25 cellular contexts compared by ENCODE assay signal in genomic region chr21:32496536-32496935, GRCh38.
DNase-seq lines count a peak whose midpoint lies in the region; ATAC-seq and TF ChIP-seq lines count a peak whose summit lies in the region.
"Had no signal": no experiment of that assay in that cellular context is flagged by ENCODE, and none has a peak within 500 bp of the region (broad histone marks: within the 10 kb centered on the region; RNA-seq: fewer than 3 reads in every experiment).

No MANE protein-coding gene starts in this region.

- no peaks in the 10 kb centered on the region for H3K23me2 ChIP-seq in H9 (ENCODE audit: insufficient read length, low read depth, low read length, poor library complexity, severe bottlenecking)

- H3K56ac ChIP-seq in H9 (ENCODE audit: insufficient read length, low read depth, low read length) (no peak overlapping the region), mesendoderm (ENCODE audit: low read length) (no peak overlapping the region)

- H2BK12ac ChIP-seq in H9 (ENCODE audit: insufficient read length, low read depth, low read length), result no peak overlapping the region

- H2BK15ac ChIP-seq in H9 (ENCODE audit: low read depth, low read length), result no peak overlapping the region
- H2BK15ac ChIP-seq in mesendoderm (replicated peaks; ENCODE audit: low read depth), result no peak overlapping the region

- H3K4me2 ChIP-seq in H9 (ENCODE audit: insufficient read depth, insufficient read length, low read length) (no peak overlapping the region), mesendoderm (ENCODE audit: low read length) (no peak overlapping the region)
- H3K4me2 ChIP-seq: A549 had no signal

- H3K79me1 ChIP-seq in H9 (ENCODE audit: insufficient read depth, low read depth, low read length, poor library complexity, severe bottlenecking), result no peaks in the 10 kb centered on the region
- no peaks in the 10 kb centered on the region for H3K79me1 ChIP-seq in mesendoderm (ENCODE audit: low read length)

- H2AFZ ChIP-seq in H9 (ENCODE audit: low read length), result no peak overlapping the region

- H3K27ac ChIP-seq in H9 (ENCODE audit: insufficient read length, low read depth, low read length) (no peak overlapping the region), thymus (ENCODE audit: low read depth) (peak overlapping the region; percentile 27), mesendoderm (ENCODE audit: low read depth, low read length) (no peak overlapping the region)
- H3K27ac ChIP-seq: C4-2B, RWPE1 had no signal

- peak overlapping the region; percentile 65 for H3K23ac ChIP-seq in H9 (ENCODE audit: insufficient read length, low read depth, low read length)
- no peak overlapping the region for H3K23ac ChIP-seq in mesendoderm (ENCODE audit: low read length)

- H2BK120ac ChIP-seq in H9 (ENCODE audit: low read depth, low read length, poor library complexity, severe bottlenecking) (no peak overlapping the region), mesendoderm (ENCODE audit: low read depth, low read length) (no peak overlapping the region)

- ATAC-seq in activated T-helper 17 cell treated with anti-CD3 and anti-CD28 coated beads, Interleukin-2, amount 50 U/mL, for 72 hours (replicated peaks), result no peak
- ATAC-seq: A549 had no signal

- H3K27me3 ChIP-seq in H9 (ENCODE audit: insufficient read depth, low read length) (no peaks in the 10 kb centered on the region), thymus (ENCODE audit: control insufficient read depth, insufficient read depth) (no peaks in the 10 kb centered on the region), mesendoderm (ENCODE audit: insufficient read depth, low read length, poor library complexity) (no peaks in the 10 kb centered on the region)
- H3K27me3 ChIP-seq: MG63 had no signal

- H3K36me3 Mint-ChIP-seq in H9 (ENCODE audit: insufficient read depth in 1 of 3, low read depth in 3 of 3), result peaks cover 0 to 3% (median 0%) of the 10 kb centered on the region in 3 experiments; a peak in 2 of 7 replicates
- peaks cover 49% of the 10 kb centered on the region for H3K36me3 Mint-ChIP-seq in activated T-helper 17 cell treated with anti-CD3 and anti-CD28 coated beads, Interleukin-2, amount 50 U/mL, for 72 hours (ENCODE audit: low read depth)

- no peak overlapping the region for H3K4me3 Mint-ChIP-seq in H9
- H3K4me3 Mint-ChIP-seq in activated T-helper 17 cell treated with anti-CD3 and anti-CD28 coated beads, Interleukin-2, amount 50 U/mL, for 72 hours, result no peak overlapping the region
- H3K4me3 Mint-ChIP-seq: B cell; CD8-positive, alpha-beta memory T cell had no signal

- H3K27ac Mint-ChIP-seq in H9, result 0 out of 7 replicates have a peak overlapping the region, but pooled peaks of 1 of the 3 experiments have one; percentile 7
- H3K27ac Mint-ChIP-seq in activated T-helper 17 cell treated with anti-CD3 and anti-CD28 coated beads, Interleukin-2, amount 50 U/mL, for 72 hours, result peak overlapping the region; percentile 73
- H3K27ac Mint-ChIP-seq: B cell had no signal

- no peak overlapping the region for H3K4ac ChIP-seq in H9 (ENCODE audit: low read depth, low read length)
- no peak overlapping the region for H3K4ac ChIP-seq in mesendoderm (ENCODE audit: low read depth, low read length)

- H2BK20ac ChIP-seq in H9 (ENCODE audit: low read depth, low read length, poor library complexity, severe bottlenecking), result no peak overlapping the region

- H3K9me3 ChIP-seq in H9 (ENCODE audit: control insufficient read depth, low read depth, low read length), result no peaks in the 10 kb centered on the region
- no peaks in the 10 kb centered on the region for H3K9me3 ChIP-seq in thymus (ENCODE audit: control insufficient read depth)
- H3K9me3 ChIP-seq: A549, MG63 had no signal

- WGBS in H9 (ENCODE audit: extremely low coverage, insufficient read length, low lambda C conversion rate), result no CpG with 5 or more reads among the region's 6 CpGs
- 94% methylated on average over 6 of the region's 6 CpGs for WGBS in thymus
- WGBS in mesendoderm (ENCODE audit: extremely low coverage, insufficient coverage, low lambda C conversion rate), result no CpG with 5 or more reads among the region's 6 CpGs

- H4K5ac ChIP-seq in H9 (ENCODE audit: insufficient read length, low read depth, low read length), result no peak overlapping the region
- H4K5ac ChIP-seq in mesendoderm (ENCODE audit: low read length), result no peak overlapping the region

- H3K14ac ChIP-seq in H9 (ENCODE audit: insufficient read depth, low read length), result no peak overlapping the region

- no peak for TF ChIP-seq CTCF in H9 (conservative IDR thresholded peaks at IDR 0.05)

- H3K18ac ChIP-seq in H9 (ENCODE audit: insufficient read length, low read depth, low read length) (no peak overlapping the region), mesendoderm (ENCODE audit: low read length) (no peak overlapping the region)

- H3K4me3 ChIP-seq in thymus (ENCODE audit: low read length), result no peak overlapping the region
- no peak overlapping the region for H3K4me3 ChIP-seq in mesendoderm (ENCODE audit: low read length)
- H3K4me3 ChIP-seq: A549, MG63 had no signal

- no peak overlapping the region for H3T11ph ChIP-seq in H9 (ENCODE audit: low read length)

- H4K8ac ChIP-seq in H9 (replicated peaks; ENCODE audit: insufficient read length, low read depth, low read length) (no peak overlapping the region), mesendoderm (ENCODE audit: low read depth, low read length) (no peak overlapping the region)

- no peaks in the 10 kb centered on the region for H3K9me3 Mint-ChIP-seq in H9
- H3K9me3 Mint-ChIP-seq in activated T-helper 17 cell treated with anti-CD3 and anti-CD28 coated beads, Interleukin-2, amount 50 U/mL, for 72 hours, result peaks cover 5% of the 10 kb centered on the region
- H3K9me3 Mint-ChIP-seq: CD8-positive, alpha-beta memory T cell had no signal

- H2BK5ac ChIP-seq in H9 (ENCODE audit: insufficient read length, low read length) (no peak overlapping the region), mesendoderm (ENCODE audit: low read length) (no peak overlapping the region)

- DNase-seq in H9 (no peak), mesenteric fat pad (ENCODE audit: low spot score) (peak; percentile 22), D341Med (ENCODE audit: low spot score) (no peak), GM19238 (ENCODE audit: insufficient read length, low spot score) (no peak), mesendoderm (no peak)
- DNase-seq: CD8-positive, alpha-beta memory T cell; DMS153; DND-41; GOT3; HCEC 1CT; IMR-90; KG1; MG63; NCI-H1105 treated with DMSO at 0.1 percent for 48 hours; NCI-H146; NCI-H1930; NCI-H2107; NCI-H526 treated with DMSO at 0.1 percent for 48 hours; SHP77 treated with DMSO at 0.1 percent for 48 hours had no signal

- H3K9ac ChIP-seq in H9 (ENCODE audit: extremely low read depth, insufficient read length, low read length) (no peak overlapping the region), mesendoderm (ENCODE audit: low read length) (no peak overlapping the region)

- H3K27me3 Mint-ChIP-seq in H9 (ENCODE audit: low read depth), result no peaks in the 10 kb centered on the region
- no peaks in the 10 kb centered on the region for H3K27me3 Mint-ChIP-seq in activated T-helper 17 cell treated with anti-CD3 and anti-CD28 coated beads, Interleukin-2, amount 50 U/mL, for 72 hours
- H3K27me3 Mint-ChIP-seq: CD8-positive, alpha-beta memory T cell had no signal

- H4K91ac ChIP-seq in H9 (ENCODE audit: insufficient read length, low read depth, low read length), result no peak overlapping the region

- H3K79me2 ChIP-seq in H9 (ENCODE audit: insufficient read depth, low read length) (no peaks in the 10 kb centered on the region), mesendoderm (ENCODE audit: control insufficient read depth, insufficient read depth, low read length) (no peaks in the 10 kb centered on the region)

- H3K4me1 Mint-ChIP-seq in H9, result peaks cover 35 to 44% of the 10 kb centered on the region in 2 experiments
- no peaks in the 10 kb centered on the region for H3K4me1 Mint-ChIP-seq in activated T-helper 17 cell treated with anti-CD3 and anti-CD28 coated beads, Interleukin-2, amount 50 U/mL, for 72 hours
- H3K4me1 Mint-ChIP-seq: B cell had no signal

- H2AK5ac ChIP-seq in H9 (ENCODE audit: insufficient read length, low read length) (no peak overlapping the region), mesendoderm (ENCODE audit: low read length) (no peak overlapping the region)

- no peaks in the 10 kb centered on the region for H4K20me1 ChIP-seq in H9 (ENCODE audit: control insufficient read depth, insufficient read depth, insufficient read length)

- H3K36me3 ChIP-seq in thymus (ENCODE audit: control insufficient read depth, insufficient read depth) (no peaks in the 10 kb centered on the region), mesendoderm (ENCODE audit: control insufficient read depth, insufficient read depth, low read length) (no peaks in the 10 kb centered on the region)
- H3K36me3 ChIP-seq: MG63 had no signal

- peaks cover 18% of the 10 kb centered on the region for H3K4me1 ChIP-seq in H9 (ENCODE audit: insufficient read depth, low read length)
- peaks cover 2% of the 10 kb centered on the region for H3K4me1 ChIP-seq in thymus (ENCODE audit: control insufficient read depth, insufficient read depth, low read length)
- H3K4me1 ChIP-seq in mesendoderm (ENCODE audit: control insufficient read depth, low read depth, low read length), result peaks cover 8% of the 10 kb centered on the region
